In the genomic region with DNA sequence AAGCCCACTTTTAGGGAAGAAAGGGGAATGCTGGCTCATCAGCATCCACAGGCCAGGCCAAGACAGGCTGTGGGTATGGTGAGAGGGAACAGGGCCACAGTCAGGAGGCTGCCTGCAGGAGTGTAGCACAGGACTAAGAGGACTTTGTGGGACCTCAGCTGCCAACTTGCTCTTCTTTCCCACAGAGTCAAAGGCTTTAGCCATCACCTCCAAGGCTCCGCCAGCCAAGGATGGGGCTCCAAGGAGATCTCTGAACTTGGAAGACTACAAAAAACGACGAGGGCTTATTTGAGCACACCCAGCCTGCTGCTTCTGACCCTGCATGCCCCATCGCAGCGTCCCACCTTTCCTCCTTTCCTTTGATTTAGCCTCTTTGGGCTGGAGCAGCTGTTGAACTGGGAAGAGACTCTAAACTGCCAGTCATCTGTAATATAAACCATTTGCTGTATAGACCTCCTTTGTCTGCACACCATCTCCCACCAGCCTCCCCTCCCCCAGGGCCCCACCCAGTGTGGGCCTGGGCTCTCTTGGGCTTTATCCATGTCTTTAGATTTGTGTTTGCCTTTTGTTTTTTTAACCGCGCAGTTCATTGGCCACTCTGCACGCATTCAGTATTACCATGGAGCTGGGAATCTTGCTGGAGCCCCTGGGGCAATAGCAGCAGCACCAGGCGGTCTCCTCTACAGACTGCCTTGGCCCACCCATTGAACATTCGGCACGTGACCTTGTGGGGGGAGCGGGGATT, we compare ENCODE assay signal across 27 cellular contexts. TPM values are rescaled to one million over a fixed set of nuclear protein-coding genes. Genes with fewer than 3 reads are reported as not detected.
A peak's percentile ranks its signal among the peaks of the same experiment; 100 is the strongest.
DNase-seq lines count a peak whose midpoint lies in the region; ATAC-seq and TF ChIP-seq lines count a peak whose summit lies in the region.
"Had no signal": no experiment of that assay in that cellular context is flagged by ENCODE, and none has a peak within 500 bp of the region (broad histone marks: within the 10 kb centered on the region; RNA-seq: fewer than 3 reads in every experiment).

No MANE protein-coding gene starts in this region.

- intact Hi-C loops in posterior vena cava (cut with DNase I): no loop called here

- no peak for DNase-seq in activated T-cell treated with anti-CD3 and anti-CD28 coated beads, Interleukin-2, amount 50 U/mL, for 72 hours
- DNase-seq in activated T-cell treated with anti-CD3 and anti-CD28 coated beads, Interleukin-2, amount 50 U/mL, for 1 hour: no peak
- DNase-seq in T-helper 17 cell (no peak), endodermal cell (no peak), posterior vena cava (ENCODE audit: low spot score) (peak; percentile 50), mesenteric fat pad (ENCODE audit: low spot score) (no peak), cerebellar cortex (ENCODE audit: low spot score) (no peak)
- no peak for DNase-seq in stimulated activated CD4-positive, alpha-beta T cell treated with anti-CD3 and anti-CD28 coated beads, Interleukin-1b, Interleukin-23, amount 100 ng/mL, for 48 hours
- DNase-seq: ACHN; Calu3; CD4-positive, alpha-beta memory T cell; DMS153; GOT3; NCI-H1105; NCI-H146; NCI-H2029; NCI-H226; NCI-H524; NCI-H774 had no signal

- no peaks in the 10 kb centered on the region for H3K9me3 ChIP-seq in T-helper 17 cell (ENCODE audit: control insufficient read depth, low read length, poor library complexity, severe bottlenecking)
- H3K9me3 ChIP-seq in endodermal cell (ENCODE audit: control insufficient read depth, low read length): no peaks in the 10 kb centered on the region

- peaks cover 74% of the 10 kb centered on the region for H3K36me3 ChIP-seq in endodermal cell (ENCODE audit: control insufficient read depth, insufficient read depth, low read length)

- no peak overlapping the region for H3K9ac ChIP-seq in endodermal cell (ENCODE audit: extremely low read depth, low read length, poor library complexity, severe bottlenecking)
- H3K9ac ChIP-seq: BLaER1 treated with 17β-estradiol and CSF1 and Interleukin-3, amounts not matched to agents 10 nM and 100 nM had no signal

- ATAC-seq in activated T-cell treated with anti-CD3 and anti-CD28 coated beads, Interleukin-2, amount 50 U/mL, for 72 hours (replicated peaks in 1 of 2): no peak
- ATAC-seq in T-helper 17 cell: no peak
- ATAC-seq: HCT116, Panc1, Right ventricle myocardium inferior had no signal

- TF ChIP-seq CTCF in endodermal cell (conservative IDR thresholded peaks at IDR 0.05): no peak

- peaks cover 12 to 19% of the 10 kb centered on the region in 2 donors for H3K36me3 Mint-ChIP-seq in activated T-cell treated with anti-CD3 and anti-CD28 coated beads, Interleukin-2, amount 50 U/mL, for 72 hours (ENCODE audit: insufficient read depth in 2 of 2)
- H3K36me3 Mint-ChIP-seq in T-helper 17 cell (ENCODE audit: low read depth) (peaks cover 4% of the 10 kb centered on the region), endodermal cell (ENCODE audit: low read depth) (peaks cover 71% of the 10 kb centered on the region)

- H3K4me1 Mint-ChIP-seq in activated T-cell treated with anti-CD3 and anti-CD28 coated beads, Interleukin-2, amount 50 U/mL, for 72 hours (ENCODE audit: low read depth): peaks cover 58% of the 10 kb centered on the region
- H3K4me1 Mint-ChIP-seq in T-helper 17 cell (peaks cover 20% of the 10 kb centered on the region), endodermal cell (peaks cover 4% of the 10 kb centered on the region)

- H3K27ac ChIP-seq in endodermal cell (ENCODE audit: low read depth, low read length): no peak overlapping the region
- H3K27ac ChIP-seq: 22Rv1; BLaER1 treated with 17β-estradiol and CSF1 and Interleukin-3, amounts not matched to agents 10 nM and 100 nM had no signal

- no peak overlapping the region for H3K4me3 Mint-ChIP-seq in activated T-cell treated with anti-CD3 and anti-CD28 coated beads, Interleukin-2, amount 50 U/mL, for 72 hours
- H3K4me3 Mint-ChIP-seq in T-helper 17 cell: peak overlapping the region; percentile 45
- H3K4me3 Mint-ChIP-seq in endodermal cell: no peak overlapping the region
- H3K4me3 Mint-ChIP-seq: CD4-positive, alpha-beta memory T cell; IgD-negative memory B cell had no signal

- H3K27me3 ChIP-seq in endodermal cell (ENCODE audit: control insufficient read depth, insufficient read depth, low read length, poor library complexity, severe bottlenecking): no peaks in the 10 kb centered on the region
- H3K27me3 ChIP-seq: BLaER1 treated with 17β-estradiol and CSF1 and Interleukin-3, amounts not matched to agents 10 nM and 100 nM had no signal

- H3K27ac Mint-ChIP-seq in activated T-cell treated with anti-CD3 and anti-CD28 coated beads, Interleukin-2, amount 50 U/mL, for 72 hours: peak overlapping the region; percentile 25
- H3K27ac Mint-ChIP-seq in T-helper 17 cell: peak overlapping the region; percentile 79
- H3K27ac Mint-ChIP-seq in endodermal cell: peak overlapping the region; percentile 64

- H3K4me3 ChIP-seq in endodermal cell (ENCODE audit: low read length): no peak overlapping the region
- H3K4me3 ChIP-seq: BLaER1 treated with 17β-estradiol and CSF1 and Interleukin-3, amounts not matched to agents 10 nM and 100 nM had no signal

- no peaks in the 10 kb centered on the region for H3K9me3 Mint-ChIP-seq in activated T-cell treated with anti-CD3 and anti-CD28 coated beads, Interleukin-2, amount 50 U/mL, for 72 hours
- H3K9me3 Mint-ChIP-seq in endodermal cell: no peaks in the 10 kb centered on the region
- H3K9me3 Mint-ChIP-seq: CD4-positive, alpha-beta memory T cell; IgD-negative memory B cell had no signal

- 90 to 98% methylated on average over 9 to 12 of the region's 12 CpGs for WGBS in endodermal cell (ENCODE audit: insufficient coverage in 1 of 2, insufficient read length in 1 of 2), 2 experiments

- H3K27me3 Mint-ChIP-seq in activated T-cell treated with anti-CD3 and anti-CD28 coated beads, Interleukin-2, amount 50 U/mL, for 72 hours (ENCODE audit: low read depth): no peaks in the 10 kb centered on the region
- no peaks in the 10 kb centered on the region for H3K27me3 Mint-ChIP-seq in T-helper 17 cell
- H3K27me3 Mint-ChIP-seq in endodermal cell (ENCODE audit: insufficient read depth): no peaks in the 10 kb centered on the region
- H3K27me3 Mint-ChIP-seq: CD4-positive, alpha-beta memory T cell; IgD-negative memory B cell had no signal

- no peaks in the 10 kb centered on the region for H3K4me1 ChIP-seq in endodermal cell (ENCODE audit: control insufficient read depth, insufficient read depth, low read length)

RNA-seq across cellular contexts. Expression of a gene that starts 13.1 kb away (rescaled TPM):
- total RNA-seq in activated T-cell treated with anti-CD3 and anti-CD28 coated beads, Interleukin-2, amount 50 U/mL, for 72 hours: 10 to 100 TPM; 12.9 to 14.9 TPM
- total RNA-seq in T-helper 17 cell (under 1 TPM; 0.20 to 0.29 TPM), endodermal cell (1 to 10 TPM in 1 of 2 donors, under 1 TPM in 1; 0.75 to 1.2 TPM), posterior vena cava (under 1 TPM; 0.28 to 0.33 TPM), mesenteric fat pad (0.16 TPM)
- 0.53 TPM for polyA plus RNA-seq in endodermal cell (2013, experiment 1 of 2)
- 0.41 TPM for polyA plus RNA-seq in endodermal cell (2013, experiment 2 of 2)
- polyA plus RNA-seq: IgD-negative memory B cell had no signal

RNA-seq across cellular contexts. Expression of a gene that starts 33.1 kb away (rescaled TPM):
- total RNA-seq in activated T-cell treated with anti-CD3 and anti-CD28 coated beads, Interleukin-2, amount 50 U/mL, for 72 hours: 1 to 10 TPM in 1 of 2 donors, under 1 TPM in 1; 0.72 to 1.7 TPM
- total RNA-seq in T-helper 17 cell: 10 to 100 TPM; 58.2 to 74.6 TPM
- under 1 TPM; 0.44 to 0.57 TPM for total RNA-seq in endodermal cell
- polyA plus RNA-seq in endodermal cell (2013, experiment 1 of 2): 0.18 TPM
- 0.17 TPM for polyA plus RNA-seq in endodermal cell (2013, experiment 2 of 2)
- total RNA-seq in posterior vena cava: under 1 TPM; 0.24 to 0.46 TPM
- 0.77 TPM for total RNA-seq in mesenteric fat pad
- total RNA-seq: G401, SK-MEL-5 had no signal

Comparison
In these comparisons a context has a peak if more than half of its experiments do, and no peak if none do; other contexts are left out.
1. H3K27ac Mint-ChIP-seq: peak in every context shown above with its lines; median percentile 79 in T-helper 17 cell; 64 in endodermal cell; 25 in activated T-cell treated with anti-CD3 and anti-CD28 coated beads, Interleukin-2, amount 50 U/mL, for 72 hours.
2. RNA of a gene that starts 13.1 kb away (total RNA-seq): 12.9 to 14.9 TPM in activated T-cell treated with anti-CD3 and anti-CD28 coated beads, Interleukin-2, amount 50 U/mL, for 72 hours; 0.75 to 1.2 TPM in endodermal cell, 0.28 to 0.33 TPM in posterior vena cava, 0.20 to 0.29 TPM in T-helper 17 cell and 0.16 TPM in mesenteric fat pad (single experiment); every median in the first group is over 4 times any median in the second.
3. RNA of a gene that starts 33.1 kb away (total RNA-seq): 58.2 to 74.6 TPM in T-helper 17 cell; 0.72 to 1.7 TPM in activated T-cell treated with anti-CD3 and anti-CD28 coated beads, Interleukin-2, amount 50 U/mL, for 72 hours, 0.77 TPM in mesenteric fat pad (single experiment), 0.44 to 0.57 TPM in endodermal cell and 0.24 to 0.46 TPM in posterior vena cava; every median in the first group is over 10 times any median in the second.